2 cellular contexts compared by ENCODE assay signal in the genomic region with DNA sequence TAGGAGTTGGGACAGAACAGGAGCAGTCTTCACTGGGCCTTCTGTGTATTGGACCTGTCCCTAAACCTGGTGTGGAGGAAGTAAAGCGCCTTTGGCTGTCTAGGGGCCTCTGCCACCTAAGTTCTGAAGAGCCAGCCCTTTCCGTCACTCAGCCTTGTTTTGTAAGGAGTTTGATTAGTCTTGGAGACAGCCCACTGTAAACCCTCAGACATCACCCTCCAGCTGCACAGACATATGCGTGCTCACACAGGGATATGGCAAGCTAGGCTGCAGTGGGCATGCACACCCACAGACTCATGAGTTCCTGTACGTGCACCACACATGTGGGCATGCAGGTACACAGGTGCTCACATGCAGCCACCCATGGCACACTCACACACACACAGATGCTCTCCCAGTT.
TF ChIP-seq lines count a peak whose summit lies in the region.

No MANE protein-coding gene starts in this region.

TF ChIP-seq in IMR-90, 13 proteins besides CTCF, POLR2A, EP300 and RAD21:
- TF ChIP-seq CHD1 (IDR thresholded peaks at IDR 0.05; ENCODE audit: low read depth, low read length) (no peak), SMC3 (IDR thresholded peaks at IDR 0.05; ENCODE audit: low read depth, low read length) (no peak)

TF ChIP-seq in HepG2, 621 proteins besides CTCF, POLR2A, EP300 and RAD21:
- no peak for TF ChIP-seq FOXJ3 (CRISPR knock-in tag; IDR thresholded peaks at IDR 0.05; ENCODE audit: borderline replicate concordance)
- TF ChIP-seq RBAK (CRISPR knock-in tag; IDR thresholded peaks at IDR 0.05): no peak
TF ChIP-seq in HepG2: peak in this region for 0.
